12 cellular contexts compared by ENCODE assay signal in genomic region chr17:28548417-28549130, GRCh38. TPM values are rescaled to one million over a fixed set of nuclear protein-coding genes. Genes with fewer than 3 reads are reported as not detected.
DNase-seq lines count a peak whose midpoint lies in the region; ATAC-seq and TF ChIP-seq lines count a peak whose summit lies in the region.
"Had no signal": no experiment of that assay in that cellular context is flagged by ENCODE, and none has a peak within 500 bp of the region (broad histone marks: within the 10 kb centered on the region; RNA-seq: fewer than 3 reads in every experiment).

No MANE protein-coding gene starts in this region.

- peak overlapping the region; percentile 82 to 99 (median 96) for H3K4me2 ChIP-seq in BLaER1 treated with 17β-estradiol and CSF1 and Interleukin-3, amounts not matched to agents 10 nM and 100 nM
- H3K4me2 ChIP-seq in IMR-90 (ENCODE audit: low read depth, low read length) = no peak overlapping the region

- no peak overlapping the region for H4K5ac ChIP-seq in IMR-90 (ENCODE audit: low read depth, low read length)

- CTCF ChIA-PET in IMR-90 (lab: Yijun Ruan, JAX) = interaction anchor here (0.7 to 1.2 kb wide), 3 partner anchors 9 to 63 kb away, joined by 3 read pairs; no protein-coding TSS in a partner anchor

- H3K14ac ChIP-seq in IMR-90 (replicated peaks; ENCODE audit: low read depth, low read length) = no peak overlapping the region

- H3K9ac ChIP-seq in BLaER1 treated with 17β-estradiol and CSF1 and Interleukin-3, amounts not matched to agents 10 nM and 100 nM = peak overlapping the region in 6 of 11 experiments; percentile 40 to 87 (median 64); a peak in 7 of 22 replicates
- H3K9ac ChIP-seq in IMR-90 (ENCODE audit: low read depth, low read length) = no peak overlapping the region

- H3K9me1 ChIP-seq in IMR-90 (ENCODE audit: insufficient read depth, low read length) = peaks cover 8% of the 10 kb centered on the region; the same call in 1 of the 2 replicates

- H2BK15ac ChIP-seq in IMR-90 (ENCODE audit: low read depth, low read length) = no peak overlapping the region

- peak overlapping the region; percentile 85 for H3K27ac Mint-ChIP-seq in activated naive CD8-positive, alpha-beta T cell treated with anti-CD3 and anti-CD28 coated beads for 36 hours
- peak overlapping the region; percentile 87 to 93 for H3K27ac Mint-ChIP-seq in natural killer cell

- H3K79me1 ChIP-seq in IMR-90 (ENCODE audit: low read depth in 1 of 2, low read length in 2 of 2) = peaks cover 14 to 27% of the 10 kb centered on the region in 2 experiments

- H2BK5ac ChIP-seq in IMR-90 (ENCODE audit: low read depth, low read length, poor library complexity, severe bottlenecking) = no peak overlapping the region

- no peak overlapping the region for H2BK120ac ChIP-seq in IMR-90 (ENCODE audit: low read depth, low read length)

- H3K4me1 Mint-ChIP-seq in activated naive CD8-positive, alpha-beta T cell treated with anti-CD3 and anti-CD28 coated beads for 36 hours = peaks cover 43% of the 10 kb centered on the region
- H3K4me1 Mint-ChIP-seq in natural killer cell = peaks cover 41 to 59% of the 10 kb centered on the region in 2 donors

- in situ Hi-C loops in IMR-90 (cut with MboI; ENCODE audit: low sequenced_read_pairs) = no loop called here

- WGBS in IMR-90 (ENCODE audit: extremely low coverage in 2 of 2, insufficient read length in 1 of 2), 2 experiments = no CpG with 5 or more reads among the region's 6 CpGs

- peak overlapping the region; percentile 22 for H3K4me3 Mint-ChIP-seq in activated naive CD8-positive, alpha-beta T cell treated with anti-CD3 and anti-CD28 coated beads for 36 hours
- H3K4me3 Mint-ChIP-seq in natural killer cell = peak overlapping the region; percentile 76
- H3K4me3 Mint-ChIP-seq: H9 had no signal

- H2BK20ac ChIP-seq in IMR-90 (ENCODE audit: low read depth, low read length) = no peak overlapping the region

- dilution Hi-C loops in IMR-90 (cut with HindIII; ENCODE audit: low sequenced_read_pairs, unreplicated experiment) = no loop called here

- DNase-seq in IMR-90 = no peak
- DNase-seq in activated naive CD8-positive, alpha-beta T cell treated with anti-CD3 and anti-CD28 coated beads for 36 hours = no peak
- DNase-seq in natural killer cell = no peak
- DNase-seq in midbrain (lab: John Stamatoyannopoulos, UW) = no peak
- no peak for DNase-seq in ecto neural progenitor cell (ENCODE audit: low spot score)

- H4K20me1 ChIP-seq in BLaER1 treated with 17β-estradiol and CSF1 and Interleukin-3, amounts not matched to agents 10 nM and 100 nM = peaks cover 12 to 42% (median 29%) of the 10 kb centered on the region in 11 experiments; a peak in 19 of 22 replicates
- peaks cover 13% of the 10 kb centered on the region for H4K20me1 ChIP-seq in IMR-90 (ENCODE audit: insufficient read depth, low read length)

- peak overlapping the region; percentile 34 for H2AFZ ChIP-seq in IMR-90 (replicated peaks; ENCODE audit: low read length, poor library complexity)

- no peak overlapping the region for H3K23ac ChIP-seq in IMR-90 (ENCODE audit: low read depth, low read length)

- POLR2A ChIA-PET in IMR-90 (lab: Charles Lee; ENCODE audit: unreplicated experiment) = no interaction called here

- peak overlapping the region; percentile 5 for H2AK9ac ChIP-seq in IMR-90 (replicated peaks; ENCODE audit: low read depth, low read length, poor library complexity)

- BruUV-seq in IMR-90 (replicated peaks; lab: Mats Ljungman, UMichigan) = no TSS peak

- ATAC-seq in IMR-90 (ENCODE audit: low read depth) (no peak), natural killer cell (no peak), HG02759 (IDR thresholded peaks at IDR 0.05; ENCODE audit: unreplicated experiment) (no peak)

- no peak overlapping the region for H3K56ac ChIP-seq in IMR-90 (ENCODE audit: extremely low read depth, insufficient read depth, low read length)

- H3K9me3 ChIP-seq in BLaER1 treated with 17β-estradiol and CSF1 and Interleukin-3, amounts not matched to agents 10 nM and 100 nM (replicated peaks in 1 of 11) = no peaks in the 10 kb centered on the region
- H3K9me3 ChIP-seq in IMR-90 (ENCODE audit: control insufficient read depth, insufficient read depth, low read length) = no peaks in the 10 kb centered on the region
- H3K9me3 ChIP-seq: MG63, right atrium auricular region had no signal

- peaks cover 12 to 30% (median 20%) of the 10 kb centered on the region in 11 experiments for H3K36me3 ChIP-seq in BLaER1 treated with 17β-estradiol and CSF1 and Interleukin-3, amounts not matched to agents 10 nM and 100 nM
- peaks cover 9% of the 10 kb centered on the region for H3K36me3 ChIP-seq in IMR-90 (ENCODE audit: control insufficient read depth, insufficient read depth, low read length)

- H3K27me3 ChIP-seq in BLaER1 treated with 17β-estradiol and CSF1 and Interleukin-3, amounts not matched to agents 10 nM and 100 nM = no peaks in the 10 kb centered on the region
- H3K27me3 ChIP-seq in IMR-90 (ENCODE audit: control insufficient read depth, insufficient read depth, low read length) = no peaks in the 10 kb centered on the region
- H3K27me3 ChIP-seq: MG63, right atrium auricular region had no signal

- TF ChIP-seq CTCF in IMR-90 (conservative IDR thresholded peaks at IDR 0.05; ENCODE audit: low read depth, low read length) = no peak
- TF ChIP-seq CTCF in natural killer cell (IDR thresholded peaks at IDR 0.05) = peak; percentile 50

- H3K36me3 Mint-ChIP-seq in activated naive CD8-positive, alpha-beta T cell treated with anti-CD3 and anti-CD28 coated beads for 36 hours = peaks cover 6% of the 10 kb centered on the region
- H3K36me3 Mint-ChIP-seq in natural killer cell = no peaks in the 10 kb centered on the region

- H3K9me3 Mint-ChIP-seq in activated naive CD8-positive, alpha-beta T cell treated with anti-CD3 and anti-CD28 coated beads for 36 hours = no peaks in the 10 kb centered on the region
- H3K9me3 Mint-ChIP-seq in natural killer cell = no peaks in the 10 kb centered on the region
- H3K9me3 Mint-ChIP-seq: H9 had no signal

- intact Hi-C loops in IMR-90 (cut with micrococcal nuclease) = loop anchor here (10.0 kb wide), 1 partner anchor 144 kb away; the partner anchor contains the start of gene SLC46A1
- intact Hi-C loops in natural killer cell (cut with micrococcal nuclease) = loop anchor here (2.0 kb wide), 1 partner anchor 22 kb away; the partner anchor contains the start of gene PIGS

- H3K4me1 ChIP-seq in BLaER1 treated with 17β-estradiol and CSF1 and Interleukin-3, amounts not matched to agents 10 nM and 100 nM = peaks cover 59 to 73% (median 69%) of the 10 kb centered on the region in 10 experiments
- H3K4me1 ChIP-seq in IMR-90 (ENCODE audit: control insufficient read depth, insufficient read depth, low read length) = peaks cover 6% of the 10 kb centered on the region

- peak overlapping the region in 2 of 10 experiments; percentile 17 to 18; a peak in 1 of 20 replicates for H3K4me3 ChIP-seq in BLaER1 treated with 17β-estradiol and CSF1 and Interleukin-3, amounts not matched to agents 10 nM and 100 nM
- no peak overlapping the region for H3K4me3 ChIP-seq in IMR-90 (ENCODE audit: insufficient read depth, low read depth, low read length)
- H3K4me3 ChIP-seq: MG63, right atrium auricular region had no signal

- TF ChIP-seq RAD21 in IMR-90 (IDR thresholded peaks at IDR 0.05; ENCODE audit: low read length) = no peak

- peak overlapping the region; percentile 64 to 83 (median 74); a peak in 20 of 22 replicates for H3K27ac ChIP-seq in BLaER1 treated with 17β-estradiol and CSF1 and Interleukin-3, amounts not matched to agents 10 nM and 100 nM
- no peak overlapping the region for H3K27ac ChIP-seq in IMR-90 (ENCODE audit: insufficient read depth, low read length)
- H3K27ac ChIP-seq: right atrium auricular region had no signal

- no peak for TF ChIP-seq POLR2A in IMR-90 (IDR thresholded peaks at IDR 0.05; ENCODE audit: low read depth, low read length)

- no peak overlapping the region for H3K18ac ChIP-seq in IMR-90 (ENCODE audit: low read depth, low read length)

- no peak overlapping the region for H4K8ac ChIP-seq in IMR-90 (ENCODE audit: low read depth in 2 of 2, low read length in 2 of 2)

- H4K91ac ChIP-seq in IMR-90 (ENCODE audit: insufficient read depth, low read depth, low read length) = no peak overlapping the region

- no peaks in the 10 kb centered on the region for H3K27me3 Mint-ChIP-seq in activated naive CD8-positive, alpha-beta T cell treated with anti-CD3 and anti-CD28 coated beads for 36 hours
- no peaks in the 10 kb centered on the region for H3K27me3 Mint-ChIP-seq in natural killer cell (ENCODE audit: low read depth in 2 of 2)

- H2AK5ac ChIP-seq in IMR-90 (ENCODE audit: low read depth, low read length) = peak overlapping the region; percentile 24; the same call in 1 of the 2 replicates

- no peak overlapping the region for H3K4ac ChIP-seq in IMR-90 (ENCODE audit: low read depth, low read length)

RNA-seq across cellular contexts. Expression of gene UNC119, which starts 3.9 kb away (rescaled TPM):
- total RNA-seq in IMR-90 (2012; rRNA removed) (21.7 and 22.4 TPM in 2 replicates), natural killer cell (100 to 1,000 TPM in 1 of 3 donors, 10 to 100 TPM in 2; 79.1 to 106 (median 79.3) TPM)
- 57.4 and 63.2 TPM in 2 replicates for polyA plus RNA-seq in IMR-90 (2012; rRNA removed)
- 35.2 and 70.5 TPM in 2 replicates for polyA plus RNA-seq in IMR-90 (2012; cell fraction: cytosol; rRNA removed)
- polyA plus RNA-seq in IMR-90 (2012; cell fraction: nucleus; rRNA removed; ENCODE audit: low replicate concordance) = 149 and 192 TPM in 2 replicates
- total RNA-seq in activated naive CD8-positive, alpha-beta T cell treated with anti-CD3 and anti-CD28 coated beads for 36 hours = 10 to 100 TPM; 31.5 to 34.3 TPM

RNA-seq across cellular contexts. Expression of gene PIGS, which starts 22.8 kb away (rescaled TPM):
- 27.5 and 28.7 TPM in 2 replicates for total RNA-seq in IMR-90 (2012; rRNA removed)
- 77.9 and 78.9 TPM in 2 replicates for polyA plus RNA-seq in IMR-90 (2012; rRNA removed)
- 51.4 and 88.9 TPM in 2 replicates for polyA plus RNA-seq in IMR-90 (2012; cell fraction: cytosol; rRNA removed)
- polyA plus RNA-seq in IMR-90 (2012; cell fraction: nucleus; rRNA removed; ENCODE audit: low replicate concordance) = 62.4 and 74.4 TPM in 2 replicates
- total RNA-seq in activated naive CD8-positive, alpha-beta T cell treated with anti-CD3 and anti-CD28 coated beads for 36 hours = 10 to 100 TPM; 41.5 to 42.5 TPM
- 10 to 100 TPM; 88.3 to 95.3 (median 92.3) TPM for total RNA-seq in natural killer cell

RNA-seq across cellular contexts. Expression of gene ALDOC, which starts 28.1 kb away (rescaled TPM):
- total RNA-seq in IMR-90 (2012; rRNA removed) (46.1 and 47.0 TPM in 2 replicates), natural killer cell (10 to 100 TPM; 18.2 to 25.4 (median 23.0) TPM)
- 62.6 and 69.7 TPM in 2 replicates for polyA plus RNA-seq in IMR-90 (2012; rRNA removed)
- 65.0 and 142 TPM in 2 replicates for polyA plus RNA-seq in IMR-90 (2012; cell fraction: cytosol; rRNA removed)
- polyA plus RNA-seq in IMR-90 (2012; cell fraction: nucleus; rRNA removed; ENCODE audit: low replicate concordance) = 65.0 and 66.5 TPM in 2 replicates
- 10 to 100 TPM; 85.6 to 85.8 TPM for total RNA-seq in activated naive CD8-positive, alpha-beta T cell treated with anti-CD3 and anti-CD28 coated beads for 36 hours

RNA-seq across cellular contexts. Expression of gene FOXN1, which starts 42.4 kb away (rescaled TPM):
- not detected in 2 replicates for total RNA-seq in IMR-90 (2012; rRNA removed)
- not detected in 2 replicates for polyA plus RNA-seq in IMR-90 (2012; rRNA removed)
- not detected in 2 replicates for polyA plus RNA-seq in IMR-90 (2012; cell fraction: cytosol; rRNA removed)
- polyA plus RNA-seq in IMR-90 (2012; cell fraction: nucleus; rRNA removed; ENCODE audit: low replicate concordance) = not detected in 2 replicates
- not detected for total RNA-seq in activated naive CD8-positive, alpha-beta T cell treated with anti-CD3 and anti-CD28 coated beads for 36 hours
- total RNA-seq in natural killer cell = not detected
- total RNA-seq: H9; kidney epithelial cell; right atrium auricular region; T-helper 1 cell treated with Interleukin-12 subunit alpha and Interleukin-12 subunit beta and Interleukin-4 antibody, amounts not matched to agents 30 ng/mL and 1 ng/mL, for 36 hours had no signal

RNA-seq across cellular contexts. Expression of gene SPAG5, which starts 50.3 kb away (rescaled TPM):
- total RNA-seq in IMR-90 (2012; rRNA removed) (55.5 and 60.8 TPM in 2 replicates), natural killer cell (10 to 100 TPM; 18.0 to 19.6 (median 19.3) TPM)
- 40.3 and 47.3 TPM in 2 replicates for polyA plus RNA-seq in IMR-90 (2012; rRNA removed)
- polyA plus RNA-seq in IMR-90 (2012; cell fraction: cytosol; rRNA removed) = 11.7 and 27.3 TPM in 2 replicates
- polyA plus RNA-seq in IMR-90 (2012; cell fraction: nucleus; rRNA removed; ENCODE audit: low replicate concordance) = 39.8 and 75.8 TPM in 2 replicates
- total RNA-seq in activated naive CD8-positive, alpha-beta T cell treated with anti-CD3 and anti-CD28 coated beads for 36 hours = 100 to 1,000 TPM; 111 to 122 TPM
